ENCODE assay signal across 1 cellular context in the genomic region with DNA sequence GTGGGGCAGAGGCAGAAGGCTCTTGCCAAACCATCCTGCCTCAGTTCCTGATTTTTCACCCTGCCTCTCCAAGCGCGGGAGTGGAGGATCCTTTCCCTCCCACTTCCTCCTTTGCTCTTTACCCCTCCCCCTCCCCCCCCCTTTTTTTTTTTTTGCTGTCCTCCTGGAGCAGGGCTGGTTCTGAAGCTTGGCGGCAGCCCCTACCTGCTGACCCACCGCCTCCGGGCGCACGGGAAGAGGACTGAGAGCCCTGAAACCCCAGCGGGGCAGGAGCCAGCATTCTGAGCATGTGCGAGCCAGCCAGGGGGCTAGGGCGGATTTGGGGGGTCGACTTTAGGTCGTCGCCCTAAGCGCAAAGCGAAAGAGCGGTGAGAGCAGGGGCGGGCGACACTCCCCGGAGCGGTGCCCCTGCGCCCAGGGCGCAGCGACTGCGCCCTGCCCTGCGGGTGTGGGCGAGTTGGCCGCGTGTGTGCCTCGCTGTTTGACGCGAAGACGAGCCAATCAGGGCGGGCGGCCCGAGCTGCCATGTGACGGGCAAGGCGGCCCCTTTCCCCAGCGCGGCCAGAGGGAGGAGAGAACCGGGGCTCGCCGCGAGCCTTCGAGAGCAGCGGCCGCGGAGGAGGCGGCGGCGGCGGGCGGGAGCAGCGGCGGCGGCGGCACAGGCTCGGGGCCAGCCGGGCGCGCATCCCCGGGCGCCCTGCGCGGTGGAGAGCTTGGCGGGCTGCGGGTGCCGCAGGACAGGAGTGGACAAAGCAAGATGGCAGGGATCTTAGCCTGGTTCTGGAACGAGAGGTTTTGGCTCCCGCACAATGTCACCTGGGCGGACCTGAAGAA.
TF ChIP-seq lines count a peak whose summit lies in the region.

A gene with protein sequence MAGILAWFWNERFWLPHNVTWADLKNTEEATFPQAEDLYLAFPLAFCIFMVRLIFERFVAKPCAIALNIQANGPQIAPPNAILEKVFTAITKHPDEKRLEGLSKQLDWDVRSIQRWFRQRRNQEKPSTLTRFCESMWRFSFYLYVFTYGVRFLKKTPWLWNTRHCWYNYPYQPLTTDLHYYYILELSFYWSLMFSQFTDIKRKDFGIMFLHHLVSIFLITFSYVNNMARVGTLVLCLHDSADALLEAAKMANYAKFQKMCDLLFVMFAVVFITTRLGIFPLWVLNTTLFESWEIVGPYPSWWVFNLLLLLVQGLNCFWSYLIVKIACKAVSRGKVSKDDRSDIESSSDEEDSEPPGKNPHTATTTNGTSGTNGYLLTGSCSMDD (plus strand): TSS at position 581 of the 834 bp plus-strand sequence. CDS start 177 bp downstream, at position 758.

TF ChIP-seq in K562, 482 proteins besides CTCF, POLR2A, EP300 and RAD21 (continued from another document and continues in another):
- TF ChIP-seq ARID3B (CRISPR knock-in tag; IDR thresholded peaks at IDR 0.05; ENCODE audit: borderline replicate concordance): no peak
- peak; percentile 80 for TF ChIP-seq RB1 (IDR thresholded peaks at IDR 0.05; ENCODE audit: low read depth)
- peak; percentile 41; the same call in 1 of the 2 replicates for TF ChIP-seq CHCHD3 (CRISPR knock-in tag; IDR thresholded peaks at IDR 0.05)
- no peak for TF ChIP-seq ZBTB8A (IDR thresholded peaks at IDR 0.05; ENCODE audit: partially characterized antibody)
- no peak for TF ChIP-seq PURB (CRISPR knock-in tag; IDR thresholded peaks at IDR 0.05; ENCODE audit: low read depth)
- TF ChIP-seq DLX4 (CRISPR knock-in tag; IDR thresholded peaks at IDR 0.05): no peak
- TF ChIP-seq NR2C1 (IDR thresholded peaks at IDR 0.05): no peak
- no peak for TF ChIP-seq NR2C1 (tag; IDR thresholded peaks at IDR 0.05)
- TF ChIP-seq, protein P1, sequence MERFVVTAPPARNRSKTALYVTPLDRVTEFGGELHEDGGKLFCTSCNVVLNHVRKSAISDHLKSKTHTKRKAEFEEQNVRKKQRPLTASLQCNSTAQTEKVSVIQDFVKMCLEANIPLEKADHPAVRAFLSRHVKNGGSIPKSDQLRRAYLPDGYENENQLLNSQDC (CRISPR knock-in tag; IDR thresholded peaks at IDR 0.05): no peak
- TF ChIP-seq MCM3 (IDR thresholded peaks at IDR 0.05): no peak
- TF ChIP-seq TCF15 (CRISPR knock-in tag; IDR thresholded peaks at IDR 0.05): no peak
- TF ChIP-seq NCOA2 (IDR thresholded peaks at IDR 0.05; ENCODE audit: partially characterized antibody in 2 of 2): no peak
- TF ChIP-seq ZNF253 (CRISPR knock-in tag; conservative IDR thresholded peaks at IDR 0.05): no peak
- peak; percentile 97; the same call in 1 of the 2 replicates for TF ChIP-seq ATF6 (CRISPR knock-in tag; IDR thresholded peaks at IDR 0.05)
- TF ChIP-seq ARID1B (IDR thresholded peaks at IDR 0.05): no peak
- no peak for TF ChIP-seq U2AF2 (optimal IDR thresholded peaks at IDR 0.05; ENCODE audit: low read depth, low read length)
- no peak for TF ChIP-seq RBM34 (IDR thresholded peaks at IDR 0.05; ENCODE audit: borderline replicate concordance, insufficient read depth, low read length)
- TF ChIP-seq ZNF41 (CRISPR knock-in tag; conservative IDR thresholded peaks at IDR 0.05): no peak
- no peak for TF ChIP-seq ZNF75A (CRISPR knock-in tag; IDR thresholded peaks at IDR 0.05)
- peak; percentile 97 for TF ChIP-seq ZNF232 (CRISPR knock-in tag; IDR thresholded peaks at IDR 0.05)
- TF ChIP-seq FOXP1 (CRISPR knock-in tag; IDR thresholded peaks at IDR 0.05): peak; percentile 99
- TF ChIP-seq HINFP (tag; conservative IDR thresholded peaks at IDR 0.05; ENCODE audit: low read depth): no peak
- no peak for TF ChIP-seq SIRT6 (IDR thresholded peaks at IDR 0.05; ENCODE audit: low read depth, low read length)
- no peak for TF ChIP-seq TFAM (CRISPR knock-in tag; conservative IDR thresholded peaks at IDR 0.05)
- no peak for TF ChIP-seq HIVEP1 (CRISPR knock-in tag; IDR thresholded peaks at IDR 0.05)
- no peak for TF ChIP-seq TSHZ1 (CRISPR knock-in tag; IDR thresholded peaks at IDR 0.05)
- no peak for TF ChIP-seq ZZZ3 (IDR thresholded peaks at IDR 0.05)
- no peak for TF ChIP-seq JUNB (CRISPR knock-in tag; conservative IDR thresholded peaks at IDR 0.05)
- TF ChIP-seq ELF4 (CRISPR knock-in tag; IDR thresholded peaks at IDR 0.05): no peak
- TF ChIP-seq NFATC3 (IDR thresholded peaks at IDR 0.05): peak; percentile 80; the same call in 1 of the 2 replicates
- no peak for TF ChIP-seq SIN3A (IDR thresholded peaks at IDR 0.05; ENCODE audit: borderline replicate concordance in 2 of 2, control insufficient read depth in 1 of 2, low read depth in 2 of 2, low read length in 2 of 2)
- TF ChIP-seq KLF6 (CRISPR knock-in tag; IDR thresholded peaks at IDR 0.05; ENCODE audit: borderline replicate concordance): no peak; the same call in 1 of the 2 replicates
- TF ChIP-seq JUN (IDR thresholded peaks at IDR 0.05; ENCODE audit: borderline replicate concordance, low read depth, low read length): peak; percentile 38; the same call in 1 of the 2 replicates
- peak; percentile 95; the same call in 1 of the 2 replicates for TF ChIP-seq JUN (CRISPR knock-in tag; IDR thresholded peaks at IDR 0.05; ENCODE audit: borderline replicate concordance)
- 0 out of 2 replicates have a peak, but pooled peaks have one; percentile 80 for TF ChIP-seq CBX1 (IDR thresholded peaks at IDR 0.05; ENCODE audit: low read depth)
- no peak for TF ChIP-seq ADNP (tag; IDR thresholded peaks at IDR 0.05)
- TF ChIP-seq ZNF217 (CRISPR knock-in tag; IDR thresholded peaks at IDR 0.05): no peak; the same call in 1 of the 2 replicates
- TF ChIP-seq ZNF174 (CRISPR knock-in tag; IDR thresholded peaks at IDR 0.05): no peak
- no peak for TF ChIP-seq BACH1 (tag; IDR thresholded peaks at IDR 0.05)
- no peak for TF ChIP-seq KAT8 (IDR thresholded peaks at IDR 0.05; ENCODE audit: low read depth)
- TF ChIP-seq YY1 (IDR thresholded peaks at IDR 0.05; ENCODE audit: borderline replicate concordance in 1 of 3, control insufficient read depth in 1 of 3, extremely low read depth in 1 of 3, insufficient read depth in 3 of 3, insufficient read length in 1 of 3, insufficient replicate concordance in 2 of 3, low read depth in 1 of 3, low read length in 2 of 3): peak in 2 of 3 experiments; percentile 17 to 63
- peak; percentile 33; the same call in 1 of the 2 replicates for TF ChIP-seq TOE1 (IDR thresholded peaks at IDR 0.05; ENCODE audit: borderline replicate concordance)
- peak; percentile 88; the same call in 1 of the 2 replicates for TF ChIP-seq TOE1 (CRISPR knock-in tag; IDR thresholded peaks at IDR 0.05; ENCODE audit: borderline replicate concordance, low read depth)
- peak; percentile 50; the same call in 1 of the 2 replicates for TF ChIP-seq PRMT5 (CRISPR knock-in tag; IDR thresholded peaks at IDR 0.05)
- TF ChIP-seq, protein P2, sequence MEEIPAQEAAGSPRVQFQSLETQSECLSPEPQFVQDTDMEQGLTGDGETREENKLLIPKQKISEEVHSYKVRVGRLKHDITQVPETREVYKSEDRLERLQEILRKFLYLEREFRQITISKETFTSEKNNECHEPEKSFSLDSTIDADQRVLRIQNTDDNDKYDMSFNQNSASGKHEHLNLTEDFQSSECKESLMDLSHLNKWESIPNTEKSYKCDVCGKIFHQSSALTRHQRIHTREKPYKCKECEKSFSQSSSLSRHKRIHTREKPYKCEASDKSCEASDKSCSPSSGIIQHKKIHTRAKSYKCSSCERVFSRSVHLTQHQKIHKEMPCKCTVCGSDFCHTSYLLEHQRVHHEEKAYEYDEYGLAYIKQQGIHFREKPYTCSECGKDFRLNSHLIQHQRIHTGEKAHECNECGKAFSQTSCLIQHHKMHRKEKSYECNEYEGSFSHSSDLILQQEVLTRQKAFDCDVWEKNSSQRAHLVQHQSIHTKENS (CRISPR knock-in tag; IDR thresholded peaks at IDR 0.05): no peak
- peak; percentile 54; the same call in 1 of the 2 replicates for TF ChIP-seq MECOM (CRISPR knock-in tag; IDR thresholded peaks at IDR 0.05)
- TF ChIP-seq, protein P3, sequence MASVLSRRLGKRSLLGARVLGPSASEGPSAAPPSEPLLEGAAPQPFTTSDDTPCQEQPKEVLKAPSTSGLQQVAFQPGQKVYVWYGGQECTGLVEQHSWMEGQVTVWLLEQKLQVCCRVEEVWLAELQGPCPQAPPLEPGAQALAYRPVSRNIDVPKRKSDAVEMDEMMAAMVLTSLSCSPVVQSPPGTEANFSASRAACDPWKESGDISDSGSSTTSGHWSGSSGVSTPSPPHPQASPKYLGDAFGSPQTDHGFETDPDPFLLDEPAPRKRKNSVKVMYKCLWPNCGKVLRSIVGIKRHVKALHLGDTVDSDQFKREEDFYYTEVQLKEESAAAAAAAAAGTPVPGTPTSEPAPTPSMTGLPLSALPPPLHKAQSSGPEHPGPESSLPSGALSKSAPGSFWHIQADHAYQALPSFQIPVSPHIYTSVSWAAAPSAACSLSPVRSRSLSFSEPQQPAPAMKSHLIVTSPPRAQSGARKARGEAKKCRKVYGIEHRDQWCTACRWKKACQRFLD (CRISPR knock-in tag; IDR thresholded peaks at IDR 0.05): no peak
- peak; percentile 61; the same call in 1 of the 2 replicates for TF ChIP-seq CBFB (CRISPR knock-in tag; IDR thresholded peaks at IDR 0.05)
- peak; percentile 95 for TF ChIP-seq USF1 (CRISPR knock-in tag; IDR thresholded peaks at IDR 0.05)
- TF ChIP-seq ERF (CRISPR knock-in tag; IDR thresholded peaks at IDR 0.05): no peak; the same call in 1 of the 2 replicates
